In the genomic region with DNA sequence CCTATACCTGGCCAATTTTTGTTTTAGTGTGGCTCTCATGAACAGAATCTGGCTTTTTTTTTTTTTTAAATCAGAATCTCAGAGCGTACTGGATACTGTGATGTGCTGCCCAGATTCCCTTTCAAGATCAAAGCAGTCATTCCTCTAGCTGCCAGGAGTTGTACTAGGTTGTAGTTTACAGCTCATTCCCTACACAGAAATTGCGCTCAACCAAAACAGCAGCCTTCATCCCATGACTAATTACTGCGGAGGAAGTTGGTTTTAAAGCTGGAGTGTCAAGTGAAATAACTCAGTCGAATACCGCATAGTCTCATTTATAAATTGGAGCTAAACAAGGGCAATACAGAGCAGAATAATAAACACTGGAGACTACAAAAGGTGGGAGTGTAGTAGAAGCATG, we compare ENCODE assay signal across 39 cellular contexts. TPM values are rescaled to one million over a fixed set of nuclear protein-coding genes. Genes with fewer than 3 reads are reported as not detected.
"Had no signal": no experiment of that assay in that cellular context is flagged by ENCODE, and none has a peak within 500 bp of the region (broad histone marks: within the 10 kb centered on the region; RNA-seq: fewer than 3 reads in every experiment).

No MANE protein-coding gene starts in this region.

- H3K4me3 Mint-ChIP-seq: activated CD4-positive, alpha-beta memory T cell treated with anti-CD3 and anti-CD28 coated beads for 36 hours; activated CD4-positive, alpha-beta T cell treated with anti-CD3 and anti-CD28 coated beads for 36 hours; activated CD4-positive, alpha-beta T cell treated with anti-CD3 and anti-CD28 coated beads, Interleukin-2, amount 10 ng/mL, durations not matched to agents 24 days and 14 days; activated CD8-positive, alpha-beta memory T cell treated with anti-CD3 and anti-CD28 coated beads, Interleukin-2, amount 10 ng/mL, durations not matched to agents 7 days and 5 days; activated CD8-positive, alpha-beta T cell treated with anti-CD3 and anti-CD28 coated beads, Interleukin-2, amount 10 ng/mL, durations not matched to agents 7 days and 5 days; activated naive CD4-positive, alpha-beta T cell treated with anti-CD3 and anti-CD28 coated beads for 36 hours; activated naive CD4-positive, alpha-beta T cell treated with anti-CD3 and anti-CD28 coated beads, Interleukin-2, amount 50 U/mL, for 24 hours; activated naive CD8-positive, alpha-beta T cell treated with anti-CD3 and anti-CD28 coated beads for 36 hours; activated naive CD8-positive, alpha-beta T cell treated with anti-CD3 and anti-CD28 coated beads, Interleukin-2, amount 50 U/mL, for 24 hours; activated T-helper 1 cell treated with anti-CD3 and anti-CD28 coated beads, Interleukin-12 subunit alpha, Interleukin-12 subunit beta, Interleukin-2, Interleukin-4 antibody, amounts not matched to agents 30 ng/mL and 10 ng/mL and 1 ng/mL, durations not matched to agents 14 hours and 24 hours and 36 hours; brain; central memory CD8-positive, alpha-beta T cell; dendritic cell treated with granulocyte-macrophage colony-stimulating factor and Interleukin-4, amounts not matched to agents 40 ng/mL and 50 ng/mL, for 4 days; endodermal cell; T-cell; T-helper 1 cell treated with Interleukin-12 subunit alpha and Interleukin-12 subunit beta and Interleukin-4 antibody, amounts not matched to agents 30 μg/mL and 1 μg/mL, for 36 hours had no signal

- H3K27me3 ChIP-seq: ascending aorta, gastroesophageal sphincter had no signal

- H3K4me1 Mint-ChIP-seq: activated CD4-positive, alpha-beta T cell treated with anti-CD3 and anti-CD28 coated beads for 36 hours; activated CD4-positive, alpha-beta T cell treated with anti-CD3 and anti-CD28 coated beads, Interleukin-2, amount 10 ng/mL, durations not matched to agents 24 days and 14 days; activated CD8-positive, alpha-beta memory T cell treated with anti-CD3 and anti-CD28 coated beads, Interleukin-2, amount 10 ng/mL, durations not matched to agents 7 days and 5 days; activated naive CD4-positive, alpha-beta T cell treated with anti-CD3 and anti-CD28 coated beads, Interleukin-2, amount 50 U/mL, for 24 hours; activated naive CD8-positive, alpha-beta T cell treated with anti-CD3 and anti-CD28 coated beads for 36 hours; activated naive CD8-positive, alpha-beta T cell treated with anti-CD3 and anti-CD28 coated beads, Interleukin-2, amount 50 U/mL, for 24 hours; brain; central memory CD8-positive, alpha-beta T cell; T-cell had no signal

- DNase-seq: activated CD4-positive, alpha-beta memory T cell treated with anti-CD3 and anti-CD28 coated beads for 36 hours; activated CD4-positive, alpha-beta T cell treated with anti-CD3 and anti-CD28 coated beads for 36 hours; activated CD4-positive, alpha-beta T cell treated with anti-CD3 and anti-CD28 coated beads, Interleukin-2, amount 10 ng/mL, durations not matched to agents 24 days and 14 days; activated CD4-positive, CD25-positive, alpha-beta regulatory T cell; activated CD4-positive, CD25-positive, alpha-beta regulatory T cell treated with anti-CD3 and anti-CD28 coated beads, Interleukin-2, amount 50 U/mL, for 72 hours; activated CD8-positive, alpha-beta memory T cell treated with anti-CD3 and anti-CD28 coated beads, Interleukin-2, amount 10 ng/mL, durations not matched to agents 7 days and 5 days; activated CD8-positive, alpha-beta memory T cell treated with anti-CD3 and anti-CD28 coated beads, Interleukin-2, amount 50 U/mL, for 4 hours; activated CD8-positive, alpha-beta T cell treated with anti-CD3 and anti-CD28 coated beads, Interleukin-2, amount 10 ng/mL, durations not matched to agents 7 days and 5 days; activated effector memory CD4-positive, alpha-beta T cell treated with anti-CD3 and anti-CD28 coated beads, Interleukin-2, amount 50 U/mL, for 16 hours; activated naive CD4-positive, alpha-beta T cell treated with anti-CD3 and anti-CD28 coated beads for 36 hours; activated naive CD8-positive, alpha-beta T cell treated with anti-CD3 and anti-CD28 coated beads for 36 hours; activated naive CD8-positive, alpha-beta T cell treated with anti-CD3 and anti-CD28 coated beads, Interleukin-2, amount 50 U/mL, for 24 hours; activated T-cell treated with anti-CD3 and anti-CD28 coated beads, Interleukin-2, amount 50 U/mL, for 1 hour; activated T-cell treated with anti-CD3 and anti-CD28 coated beads, Interleukin-2, amount 50 U/mL, for 48 hours; dorsolateral prefrontal cortex; effector memory CD4-positive, alpha-beta T cell; endodermal cell; erythroblast; foreskin melanocyte; SW 1271; T-cell; T-helper 9 cell had no signal

- H3K9me3 Mint-ChIP-seq: activated CD4-positive, alpha-beta memory T cell treated with anti-CD3 and anti-CD28 coated beads for 36 hours; activated naive CD4-positive, alpha-beta T cell treated with anti-CD3 and anti-CD28 coated beads for 36 hours; activated naive CD4-positive, alpha-beta T cell treated with anti-CD3 and anti-CD28 coated beads, Interleukin-2, amount 50 U/mL, for 24 hours; activated naive CD8-positive, alpha-beta T cell treated with anti-CD3 and anti-CD28 coated beads for 36 hours; activated naive CD8-positive, alpha-beta T cell treated with anti-CD3 and anti-CD28 coated beads, Interleukin-2, amount 50 U/mL, for 24 hours; activated T-helper 1 cell treated with anti-CD3 and anti-CD28 coated beads, Interleukin-12 subunit alpha, Interleukin-12 subunit beta, Interleukin-2, Interleukin-4 antibody, amounts not matched to agents 30 ng/mL and 10 ng/mL and 1 ng/mL, durations not matched to agents 14 hours and 24 hours and 36 hours; activated T-helper 2 cell treated with anti-CD3 and anti-CD28 coated beads, Interferon-gamma antibody, Interleukin-2, Interleukin-4, amounts not matched to agents 10 μg/mL and 5 μg/mL and 100 μg/mL, durations not matched to agents 14 hours and 24 hours and 36 hours; brain; central memory CD8-positive, alpha-beta T cell; dendritic cell treated with granulocyte-macrophage colony-stimulating factor and Interleukin-4, amounts not matched to agents 40 ng/mL and 50 ng/mL, for 4 days; T-cell; T-helper 1 cell treated with Interleukin-12 subunit alpha and Interleukin-12 subunit beta and Interleukin-4 antibody, amounts not matched to agents 30 μg/mL and 1 μg/mL, for 36 hours had no signal

- H3K4me3 ChIP-seq: ascending aorta, coronary artery, dorsolateral prefrontal cortex, gastroesophageal sphincter had no signal

- H3K9me3 ChIP-seq: ascending aorta, gastroesophageal sphincter had no signal

- ATAC-seq: activated CD4-positive, alpha-beta T cell treated with anti-CD3 and anti-CD28 coated beads for 36 hours; activated CD8-positive, alpha-beta memory T cell treated with anti-CD3 and anti-CD28 coated beads, Interleukin-2, amount 10 ng/mL, durations not matched to agents 7 days and 5 days; activated CD8-positive, alpha-beta T cell treated with anti-CD3 and anti-CD28 coated beads, Interleukin-2, amount 10 ng/mL, durations not matched to agents 7 days and 5 days; activated naive CD8-positive, alpha-beta T cell treated with anti-CD3 and anti-CD28 coated beads, Interleukin-2, amount 50 U/mL, for 24 hours; gastroesophageal sphincter; T-cell had no signal

- H3K27ac Mint-ChIP-seq: activated CD4-positive, alpha-beta memory T cell treated with anti-CD3 and anti-CD28 coated beads for 36 hours; activated CD4-positive, alpha-beta T cell treated with anti-CD3 and anti-CD28 coated beads for 36 hours; activated CD4-positive, alpha-beta T cell treated with anti-CD3 and anti-CD28 coated beads, Interleukin-2, amount 10 ng/mL, durations not matched to agents 24 days and 14 days; activated CD8-positive, alpha-beta memory T cell treated with anti-CD3 and anti-CD28 coated beads, Interleukin-2, amount 10 ng/mL, durations not matched to agents 7 days and 5 days; activated CD8-positive, alpha-beta T cell treated with anti-CD3 and anti-CD28 coated beads, Interleukin-2, amount 10 ng/mL, durations not matched to agents 7 days and 5 days; activated naive CD4-positive, alpha-beta T cell treated with anti-CD3 and anti-CD28 coated beads for 36 hours; activated naive CD4-positive, alpha-beta T cell treated with anti-CD3 and anti-CD28 coated beads, Interleukin-2, amount 50 U/mL, for 24 hours; activated naive CD8-positive, alpha-beta T cell treated with anti-CD3 and anti-CD28 coated beads for 36 hours; activated naive CD8-positive, alpha-beta T cell treated with anti-CD3 and anti-CD28 coated beads, Interleukin-2, amount 50 U/mL, for 24 hours; activated T-helper 1 cell treated with anti-CD3 and anti-CD28 coated beads, Interleukin-12 subunit alpha, Interleukin-12 subunit beta, Interleukin-2, Interleukin-4 antibody, amounts not matched to agents 30 ng/mL and 10 ng/mL and 1 ng/mL, durations not matched to agents 14 hours and 24 hours and 36 hours; activated T-helper 2 cell treated with anti-CD3 and anti-CD28 coated beads, Interferon-gamma antibody, Interleukin-2, Interleukin-4, amounts not matched to agents 10 μg/mL and 5 μg/mL and 100 μg/mL, durations not matched to agents 14 hours and 24 hours and 36 hours; brain; dendritic cell treated with granulocyte-macrophage colony-stimulating factor and Interleukin-4, amounts not matched to agents 40 ng/mL and 50 ng/mL, for 4 days; endodermal cell; T-cell; T-helper 1 cell treated with Interleukin-12 subunit alpha and Interleukin-12 subunit beta and Interleukin-4 antibody, amounts not matched to agents 30 μg/mL and 1 μg/mL, for 36 hours had no signal

- H3K36me3 Mint-ChIP-seq: activated CD4-positive, alpha-beta memory T cell treated with anti-CD3 and anti-CD28 coated beads for 36 hours; activated CD8-positive, alpha-beta memory T cell treated with anti-CD3 and anti-CD28 coated beads, Interleukin-2, amount 10 ng/mL, durations not matched to agents 7 days and 5 days; activated naive CD4-positive, alpha-beta T cell treated with anti-CD3 and anti-CD28 coated beads, Interleukin-2, amount 50 U/mL, for 24 hours; activated naive CD8-positive, alpha-beta T cell treated with anti-CD3 and anti-CD28 coated beads for 36 hours; brain; T-cell had no signal

- H3K4me1 ChIP-seq: ascending aorta, gastroesophageal sphincter had no signal

- H3K27ac ChIP-seq: ascending aorta, coronary artery, dorsolateral prefrontal cortex, gastroesophageal sphincter had no signal

- H3K36me3 ChIP-seq: ascending aorta, gastroesophageal sphincter had no signal

RNA-seq across cellular contexts. Expression of gene TMPRSS11B, which starts 12.2 kb away (rescaled TPM):
- total RNA-seq: activated CD4-positive, alpha-beta memory T cell treated with anti-CD3 and anti-CD28 coated beads for 36 hours; activated CD4-positive, alpha-beta T cell treated with anti-CD3 and anti-CD28 coated beads for 36 hours; activated CD4-positive, alpha-beta T cell treated with anti-CD3 and anti-CD28 coated beads, Interleukin-2, amount 10 ng/mL, durations not matched to agents 24 days and 14 days; activated CD8-positive, alpha-beta memory T cell treated with anti-CD3 and anti-CD28 coated beads for 36 hours; activated CD8-positive, alpha-beta memory T cell treated with anti-CD3 and anti-CD28 coated beads, Interleukin-2, amount 10 ng/mL, durations not matched to agents 7 days and 5 days; activated CD8-positive, alpha-beta T cell treated with anti-CD3 and anti-CD28 coated beads, Interleukin-2, amount 10 ng/mL, durations not matched to agents 7 days and 5 days; activated naive CD4-positive, alpha-beta T cell treated with anti-CD3 and anti-CD28 coated beads for 36 hours; activated naive CD8-positive, alpha-beta T cell treated with anti-CD3 and anti-CD28 coated beads for 36 hours; activated T-helper 1 cell treated with anti-CD3 and anti-CD28 coated beads, Interleukin-12 subunit alpha, Interleukin-12 subunit beta, Interleukin-2, Interleukin-4 antibody, amounts not matched to agents 30 ng/mL and 10 ng/mL and 1 ng/mL, durations not matched to agents 14 hours and 24 hours and 36 hours; activated T-helper 2 cell treated with anti-CD3 and anti-CD28 coated beads, Interferon-gamma antibody, Interleukin-2, Interleukin-4, amounts not matched to agents 10 μg/mL and 5 μg/mL and 100 μg/mL, durations not matched to agents 14 hours and 24 hours and 36 hours; ascending aorta; cardiac septum; cerebellum; dorsolateral prefrontal cortex; fibroblast of lung; fibroblast of villous mesenchyme; glomerular endothelial cell; T-cell; T-helper 2 cell treated with Interferon-gamma antibody and Interleukin-4, amounts not matched to agents 100 ng/mL and 5 ng/mL, for 36 hours had no signal
- polyA plus RNA-seq: fibroblast of lung had no signal
